In genomic region chr1:10161541-10162290, GRCh38 we compare ENCODE assay signal across 18 cellular contexts. TPM values are rescaled to one million over a fixed set of nuclear protein-coding genes. Genes with fewer than 3 reads are reported as not detected.
A peak's percentile ranks its signal among the peaks of the same experiment; 100 is the strongest.
DNase-seq lines count a peak whose midpoint lies in the region; ATAC-seq and TF ChIP-seq lines count a peak whose summit lies in the region.
"Had no signal": no experiment of that assay in that cellular context is flagged by ENCODE, and none has a peak within 500 bp of the region (broad histone marks: within the 10 kb centered on the region; RNA-seq: fewer than 3 reads in every experiment).

No MANE protein-coding gene starts in this region.

- ATAC-seq in HG03108 (IDR thresholded peaks at IDR 0.05; ENCODE audit: unreplicated experiment), result no peak
- ATAC-seq: activated CD8-positive, alpha-beta T cell treated with anti-CD3 and anti-CD28 coated beads, Interleukin-2, amount 10 ng/mL, durations not matched to agents 7 days and 5 days; activated T-helper 17 cell treated with anti-CD3 and anti-CD28 coated beads, Interleukin-2, amount 50 U/mL, for 72 hours; left lung; natural killer cell; sciatic nerve had no signal

- H3K4me3 ChIP-seq in right atrium auricular region, result no peak overlapping the region
- H3K4me3 ChIP-seq in sigmoid colon, result no peak overlapping the region
- H3K4me3 ChIP-seq: left lung had no signal

- intact Hi-C loops in sigmoid colon (cut with DNase I), result no loop called here

- no peak for TF ChIP-seq POLR2A in sigmoid colon (IDR thresholded peaks at IDR 0.05)

- TF ChIP-seq CTCF in right atrium auricular region (IDR thresholded peaks at IDR 0.05) (no peak), sigmoid colon (IDR thresholded peaks at IDR 0.05) (no peak)

- H3K36me3 ChIP-seq in right atrium auricular region (peaks cover 49% of the 10 kb centered on the region), sigmoid colon (peaks cover 8 to 67% (median 29%) of the 10 kb centered on the region in 4 donors)

- WGBS in sigmoid colon, 2 donors, result 86 to 95% methylated on average over 17 of the region's 17 CpGs

- DNase-seq in Ammon's horn (ENCODE audit: low spot score) (peak; percentile 34), right atrium auricular region (ENCODE audit: low spot score) (no peak), sigmoid colon (peak; percentile 88), NCI-H2081 treated with DMSO at 0.1 percent for 48 hours (lab: John Stamatoyannopoulos, UW) (no peak), COLO668 (lab: John Stamatoyannopoulos, UW; ENCODE audit: unreplicated experiment) (no peak), NCI-H82 treated with DMSO at 0.1 percent for 48 hours (lab: John Stamatoyannopoulos, UW; ENCODE audit: unreplicated experiment) (no peak)
- DNase-seq: activated CD8-positive, alpha-beta T cell treated with anti-CD3 and anti-CD28 coated beads, Interleukin-2, amount 10 ng/mL, durations not matched to agents 7 days and 5 days; COR-L47; left lung; natural killer cell; NCI-H1930; NCI-H524 treated with DMSO at 0.1 percent for 48 hours; SK-N-SH; stimulated activated CD4-positive, alpha-beta T cell treated with anti-CD3 and anti-CD28 coated beads, Interleukin-4, amount 100 ng/mL, for 1 hour had no signal

- H3K27me3 ChIP-seq in right atrium auricular region (no peaks in the 10 kb centered on the region), sigmoid colon (no peaks in the 10 kb centered on the region)
- H3K27me3 ChIP-seq: left lung had no signal

- peak overlapping the region; percentile 83 for H3K27ac ChIP-seq in cingulate gyrus (ENCODE audit: low read depth, low read length)
- H3K27ac ChIP-seq in right atrium auricular region, result peak overlapping the region; percentile 61 to 80
- H3K27ac ChIP-seq in sigmoid colon, result peak overlapping the region; percentile 66 to 84 (median 75)
- H3K27ac ChIP-seq: left lung had no signal

- no peaks in the 10 kb centered on the region for H3K9me3 ChIP-seq in right atrium auricular region
- H3K9me3 ChIP-seq in sigmoid colon, result no peaks in the 10 kb centered on the region
- H3K9me3 ChIP-seq: left lung, SK-N-SH had no signal

- TF ChIP-seq EP300 in sigmoid colon (IDR thresholded peaks at IDR 0.05), result peak in 2 of 4 donors; percentile 64 to 84

- H3K4me1 ChIP-seq in right atrium auricular region, result peaks cover 0 to 12% of the 10 kb centered on the region in 2 donors
- peaks cover 0 to 19% (median 16%) of the 10 kb centered on the region in 4 donors for H3K4me1 ChIP-seq in sigmoid colon
- H3K4me1 ChIP-seq: left lung had no signal

RNA-seq across cellular contexts. Expression of gene KIF1B, which starts 48.7 kb away (rescaled TPM):
- total RNA-seq in right atrium auricular region (10 to 100 TPM; 55.7 to 63.9 TPM), sigmoid colon (10 to 100 TPM; 46.4 to 78.4 (median 52.8) TPM)
- 10 to 100 TPM in 1 of 3 donors, 1 to 10 TPM in 2; 4.8 to 14.5 (median 5.1) TPM for polyA plus RNA-seq in sigmoid colon

Comparison
In these comparisons a context has a peak if more than half of its experiments do, and no peak if none do; other contexts are left out.
1. DNase-seq: peak in Ammon's horn (single experiment) and sigmoid colon (single experiment); none in right atrium auricular region (single experiment), NCI-H2081 treated with DMSO at 0.1 percent for 48 hours (single experiment), COLO668 (single experiment) and NCI-H82 treated with DMSO at 0.1 percent for 48 hours (single experiment).
2. Peak in every context shown above with its lines, with median percentiles within 50 percentile points of each other: H3K27ac ChIP-seq.